ENCODE assay signal across 10 cellular contexts in the genomic region with DNA sequence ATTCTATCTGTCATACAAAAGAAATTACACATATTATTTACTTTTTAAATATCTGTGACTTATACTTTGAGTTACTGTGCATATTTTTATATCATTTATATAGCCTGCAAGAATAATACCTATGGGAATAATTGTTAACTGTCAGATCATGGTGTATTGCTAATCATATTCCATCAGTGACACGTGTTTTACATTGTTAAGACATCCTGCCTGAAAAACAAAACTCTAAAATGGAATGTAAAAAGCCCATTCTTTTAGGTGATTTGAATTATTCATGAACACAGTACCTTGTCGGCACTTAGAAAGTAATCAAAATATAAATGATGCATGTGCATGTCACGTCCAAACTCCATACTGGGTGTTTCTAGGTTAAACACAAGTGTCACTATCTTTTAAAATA.
"Had no signal": no experiment of that assay in that cellular context is flagged by ENCODE, and none has a peak within 500 bp of the region (broad histone marks: within the 10 kb centered on the region; RNA-seq: fewer than 3 reads in every experiment).

No MANE protein-coding gene starts in this region.

- FAIRE-seq: H1, H54, HTR-8/SVneo, K562 had no signal

- DNase-seq: H9, HCEC 1CT, HFFc6, IMR-90 had no signal

- H3K9me3 Mint-ChIP-seq: GM23338, H9 had no signal

- H2AFZ ChIP-seq: GM23338 had no signal

- H3K27ac Mint-ChIP-seq: GM23338, H9, HFFc6 had no signal

- H3K4me3 ChIP-seq: GM23338, K562 had no signal

- H3K4me3 Mint-ChIP-seq: GM23338, H9, HFFc6 had no signal

- H3K27ac ChIP-seq: HL-60 had no signal

- H3K4me2 ChIP-seq: GM23338 had no signal
